Comparison of ENCODE assay signal across 13 cellular contexts in genomic region chr22:19974935-19975706, GRCh38. TPM values are rescaled to one million over a fixed set of nuclear protein-coding genes. Genes with fewer than 3 reads are reported as not detected.
DNase-seq lines count a peak whose midpoint lies in the region; ATAC-seq and TF ChIP-seq lines count a peak whose summit lies in the region.
"Had no signal": no experiment of that assay in that cellular context is flagged by ENCODE, and none has a peak within 500 bp of the region (broad histone marks: within the 10 kb centered on the region; RNA-seq: fewer than 3 reads in every experiment).

No MANE protein-coding gene starts in this region.

- no peak overlapping the region for H3K18ac ChIP-seq in trophoblast cell (ENCODE audit: low read length)

- H3K4me1 ChIP-seq in Karpas-422 (ENCODE audit: low read length) (peaks cover 21% of the 10 kb centered on the region), trophoblast cell (ENCODE audit: control insufficient read depth in 1 of 2, insufficient read depth in 2 of 2, low read length in 2 of 2) (peaks cover 2 to 5% of the 10 kb centered on the region in 2 experiments), transverse colon (peaks cover 0 to 5% (median 0%) of the 10 kb centered on the region in 4 donors)
- H3K4me1 ChIP-seq in naive thymus-derived CD4-positive, alpha-beta T cell (ENCODE audit: control insufficient read depth in 2 of 2, insufficient read depth in 2 of 2, low read length in 2 of 2) = peaks cover 7 to 11% of the 10 kb centered on the region in 2 donors

- H3K4me3 ChIP-seq in Karpas-422 (ENCODE audit: low read length) = no peak overlapping the region
- H3K4me3 ChIP-seq in trophoblast cell (ENCODE audit: low read depth, low read length) = no peak overlapping the region
- H3K4me3 ChIP-seq in transverse colon = no peak overlapping the region
- no peak overlapping the region for H3K4me3 ChIP-seq in naive thymus-derived CD4-positive, alpha-beta T cell (ENCODE audit: low read length)
- H3K4me3 ChIP-seq: heart right ventricle had no signal

- H3K9me3 ChIP-seq in Karpas-422 (ENCODE audit: low read length) = no peaks in the 10 kb centered on the region
- peaks cover 2% of the 10 kb centered on the region for H3K9me3 ChIP-seq in trophoblast cell (ENCODE audit: insufficient read depth, low read depth, low read length)
- H3K9me3 ChIP-seq in transverse colon = no peaks in the 10 kb centered on the region
- H3K9me3 ChIP-seq in naive thymus-derived CD4-positive, alpha-beta T cell (ENCODE audit: control insufficient read depth in 2 of 3, low read length in 3 of 3) = no peaks in the 10 kb centered on the region
- H3K9me3 ChIP-seq: heart right ventricle had no signal

- no peak overlapping the region for H3K4ac ChIP-seq in trophoblast cell (ENCODE audit: low read depth, low read length)

- H2BK120ac ChIP-seq in trophoblast cell (ENCODE audit: insufficient read depth, low read length, poor library complexity) = no peak overlapping the region

- no peak overlapping the region for H3K23ac ChIP-seq in trophoblast cell (ENCODE audit: low read length)

- H2AK5ac ChIP-seq in trophoblast cell (ENCODE audit: low read length) = no peak overlapping the region

- WGBS in trophoblast cell (ENCODE audit: extremely low coverage, insufficient coverage, insufficient read length) = no CpG with 5 or more reads among the region's 13 CpGs
- WGBS in transverse colon (ENCODE audit: low coverage in 1 of 2), 2 donors = 73% methylated on average over 13 of the region's 13 CpGs; no CpG with 5 or more reads in 1 of the 2 donors

- H3K79me2 ChIP-seq in Karpas-422 (ENCODE audit: low read length) (no peaks in the 10 kb centered on the region), trophoblast cell (ENCODE audit: control insufficient read depth, insufficient read depth, low read length, poor library complexity) (no peaks in the 10 kb centered on the region)

- H3K27me3 Mint-ChIP-seq in brain = no peaks in the 10 kb centered on the region
- H3K27me3 Mint-ChIP-seq in naive thymus-derived CD4-positive, alpha-beta T cell = no peaks in the 10 kb centered on the region
- H3K27me3 Mint-ChIP-seq: central memory CD8-positive, alpha-beta T cell had no signal

- H4K8ac ChIP-seq in trophoblast cell (ENCODE audit: low read depth, low read length) = no peak overlapping the region

- peaks cover 28% of the 10 kb centered on the region for H3K36me3 Mint-ChIP-seq in brain
- no peaks in the 10 kb centered on the region for H3K36me3 Mint-ChIP-seq in naive thymus-derived CD4-positive, alpha-beta T cell

- H3K79me1 ChIP-seq in trophoblast cell (ENCODE audit: low read length) = no peaks in the 10 kb centered on the region

- TF ChIP-seq EP300 in transverse colon (IDR thresholded peaks at IDR 0.05; ENCODE audit: low read depth) = no peak

- CTCF ChIA-PET in naive thymus-derived CD4-positive, alpha-beta T cell (lab: Charles Lee) = interaction anchor here (1.0 kb wide), 1 partner anchor 153 kb away, joined by 3 read pairs; no protein-coding TSS in a partner anchor

- peak overlapping the region; percentile 16; the same call in 1 of the 2 replicates for H3K9ac ChIP-seq in Karpas-422 (ENCODE audit: low read length)
- no peak overlapping the region for H3K9ac ChIP-seq in trophoblast cell (ENCODE audit: low read length)
- H3K9ac ChIP-seq: KMS-11 had no signal

- H3K36me3 ChIP-seq in Karpas-422 (ENCODE audit: insufficient read depth, low read length) = no peaks in the 10 kb centered on the region
- peaks cover 0 to 19% of the 10 kb centered on the region in 2 experiments for H3K36me3 ChIP-seq in trophoblast cell (ENCODE audit: control insufficient read depth in 1 of 2, insufficient read depth in 2 of 2, low read length in 2 of 2)
- H3K36me3 ChIP-seq in transverse colon = no peaks in the 10 kb centered on the region
- no peaks in the 10 kb centered on the region for H3K36me3 ChIP-seq in naive thymus-derived CD4-positive, alpha-beta T cell (ENCODE audit: control insufficient read depth in 2 of 3, insufficient read depth in 3 of 3, low read length in 3 of 3)

- no peak for TF ChIP-seq CTCF in brain (conservative IDR thresholded peaks at IDR 0.05)
- no peak for TF ChIP-seq CTCF in transverse colon (IDR thresholded peaks at IDR 0.05)

- no peak overlapping the region for H2BK12ac ChIP-seq in trophoblast cell (ENCODE audit: low read length)

- H4K91ac ChIP-seq in trophoblast cell (ENCODE audit: low read depth, low read length) = no peak overlapping the region

- no peak for ATAC-seq in naive thymus-derived CD4-positive, alpha-beta T cell

- no peak for TF ChIP-seq POLR2A in transverse colon (IDR thresholded peaks at IDR 0.05)

- no peaks in the 10 kb centered on the region for H3K9me2 ChIP-seq in Karpas-422 (replicated peaks; ENCODE audit: insufficient read depth, low read length)

- no peaks in the 10 kb centered on the region for H4K20me1 ChIP-seq in Karpas-422 (ENCODE audit: insufficient read depth, low read depth, low read length)

- no peaks in the 10 kb centered on the region for H3K27me3 ChIP-seq in Karpas-422 (ENCODE audit: low read length)
- H3K27me3 ChIP-seq in trophoblast cell (ENCODE audit: insufficient read depth, low read length) = no peaks in the 10 kb centered on the region
- H3K27me3 ChIP-seq in transverse colon = no peaks in the 10 kb centered on the region
- H3K27me3 ChIP-seq in naive thymus-derived CD4-positive, alpha-beta T cell (ENCODE audit: control insufficient read depth in 2 of 2, insufficient read depth in 2 of 2, low read length in 2 of 2) = no peaks in the 10 kb centered on the region
- H3K27me3 ChIP-seq: heart right ventricle had no signal

- H3K4me1 Mint-ChIP-seq in brain = peaks cover 22% of the 10 kb centered on the region
- H3K4me1 Mint-ChIP-seq in naive thymus-derived CD4-positive, alpha-beta T cell = peaks cover 8 to 35% (median 12%) of the 10 kb centered on the region in 7 donors

- H3K4me3 Mint-ChIP-seq in brain = peak overlapping the region in 1 of 5 experiments; percentile 44
- peak overlapping the region in 1 of 10 donors; percentile 7 for H3K4me3 Mint-ChIP-seq in naive thymus-derived CD4-positive, alpha-beta T cell
- H3K4me3 Mint-ChIP-seq: central memory CD8-positive, alpha-beta T cell had no signal

- in situ Hi-C loops in transverse colon (cut with MboI; ENCODE audit: low pct_ligation_motif_present in 1 of 4, low pct_unique_long_range_greater_than_20kb in 1 of 4, low sequenced_read_pairs in 3 of 4) = loop anchor here in 1 of 4 donors (5.0 kb wide), 1 partner anchor 32 kb away; no protein-coding TSS in a partner anchor

- peak overlapping the region; percentile 50 to 94 (median 87) for H3K27ac Mint-ChIP-seq in brain
- H3K27ac Mint-ChIP-seq in naive thymus-derived CD4-positive, alpha-beta T cell = peak overlapping the region in 3 of 9 donors; percentile 38 to 88 (median 82)

- no peaks in the 10 kb centered on the region for H3K9me3 Mint-ChIP-seq in brain
- no peaks in the 10 kb centered on the region for H3K9me3 Mint-ChIP-seq in naive thymus-derived CD4-positive, alpha-beta T cell
- H3K9me3 Mint-ChIP-seq: central memory CD8-positive, alpha-beta T cell had no signal

- peak; percentile 13 for DNase-seq in NCI-H2196 (lab: John Stamatoyannopoulos, UW; ENCODE audit: unreplicated experiment)
- DNase-seq in NCI-H2196 treated with DMSO at 0.1 percent for 48 hours (lab: John Stamatoyannopoulos, UW; ENCODE audit: unreplicated experiment) = no peak
- DNase-seq in Karpas-422 = no peak
- peak; percentile 92 to 94 for DNase-seq in trophoblast cell
- DNase-seq in transverse colon = no peak
- DNase-seq in activated T-cell treated with anti-CD3 and anti-CD28 coated beads for 4 hours = no peak
- DNase-seq in naive thymus-derived CD4-positive, alpha-beta T cell = no peak
- DNase-seq: heart right ventricle; Right ventricle myocardium superior; stimulated activated CD4-positive, alpha-beta T cell treated with anti-CD3 and anti-CD28 coated beads, Interleukin-4, amount 100 ng/mL, for 4 hours had no signal

- H3K4me2 ChIP-seq in Karpas-422 (ENCODE audit: low read depth, low read length, poor library complexity, severe bottlenecking) = peak overlapping the region; percentile 15
- H3K4me2 ChIP-seq in trophoblast cell (ENCODE audit: low read length) = no peak overlapping the region
- H3K4me2 ChIP-seq: KMS-11 had no signal

- intact Hi-C loops in transverse colon (cut with DNase I; ENCODE audit: low total_unique reads) = loop anchor here (10.0 kb wide), 1 partner anchor 150 kb away; no protein-coding TSS in a partner anchor
- intact Hi-C loops in naive thymus-derived CD4-positive, alpha-beta T cell (cut with micrococcal nuclease) = loop anchor here in 1 of 2 donors (5.0 kb wide), 1 partner anchor 142 kb away; the partner anchor contains the start of genes RANBP1 and TRMT2A

- no peak overlapping the region for H2AFZ ChIP-seq in Karpas-422 (ENCODE audit: low read length)
- no peak overlapping the region for H2AFZ ChIP-seq in trophoblast cell (ENCODE audit: insufficient read depth, low read length, poor library complexity)

- no peak overlapping the region for H3K14ac ChIP-seq in trophoblast cell (ENCODE audit: low read length)

- no peak overlapping the region for H4K12ac ChIP-seq in trophoblast cell (ENCODE audit: low read depth, low read length)

- no peak overlapping the region for H2BK5ac ChIP-seq in trophoblast cell (ENCODE audit: low read depth, low read length, poor library complexity)

- H3K27ac ChIP-seq in Karpas-422 (ENCODE audit: low read length) (peak overlapping the region; percentile 66), trophoblast cell (ENCODE audit: low read depth, low read length) (no peak overlapping the region), transverse colon (no peak overlapping the region)
- no peak overlapping the region for H3K27ac ChIP-seq in naive thymus-derived CD4-positive, alpha-beta T cell (ENCODE audit: low read depth, low read length)
- H3K27ac ChIP-seq: KMS-11 had no signal

- POLR2A ChIA-PET in naive thymus-derived CD4-positive, alpha-beta T cell (lab: Charles Lee) = no interaction called here

RNA-seq across cellular contexts. Expression of gene TXNRD2, which starts 33.5 kb away (rescaled TPM):
- total RNA-seq in Karpas-422 (2014; rRNA removed; shearing (Covaris generic); ENCODE audit: low replicate concordance) = 7.0 and 20.7 TPM in 2 replicates
- 22.2 TPM for polyA plus RNA-seq in brain (ENCODE audit: insufficient read depth, low read depth, low replicate concordance)
- polyA plus RNA-seq in trophoblast cell (2013) = 2.2 and 2.6 TPM in 2 replicates
- 10 to 100 TPM; 12.1 to 28.9 (median 21.6) TPM for total RNA-seq in transverse colon
- 10 to 100 TPM; 24.7 to 39.0 (median 36.7) TPM for total RNA-seq in naive thymus-derived CD4-positive, alpha-beta T cell
- polyA plus RNA-seq in naive thymus-derived CD4-positive, alpha-beta T cell = 10 to 100 TPM; 14.0 to 15.2 TPM

RNA-seq across cellular contexts. Expression of gene COMT, which starts 33.5 kb away (rescaled TPM):
- total RNA-seq in Karpas-422 (2014; rRNA removed; shearing (Covaris generic); ENCODE audit: low replicate concordance) = 72.0 and 181 TPM in 2 replicates
- polyA plus RNA-seq in brain (ENCODE audit: insufficient read depth, low read depth, low replicate concordance) = 161 TPM
- 16.0 and 18.0 TPM in 2 replicates for polyA plus RNA-seq in trophoblast cell (2013)
- 100 to 1,000 TPM in 1 of 4 donors, 10 to 100 TPM in 3; 58.5 to 103 (median 85.3) TPM for total RNA-seq in transverse colon
- total RNA-seq in naive thymus-derived CD4-positive, alpha-beta T cell = 10 to 100 TPM; 30.0 to 80.7 (median 36.7) TPM
- polyA plus RNA-seq in naive thymus-derived CD4-positive, alpha-beta T cell = 100 to 1,000 TPM in 1 of 2 donors, 10 to 100 TPM in 1; 85.0 to 105 TPM

RNA-seq across cellular contexts. Expression of gene ARVCF, which starts 41.5 kb away (rescaled TPM):
- 4.3 and 13.7 TPM in 2 replicates for total RNA-seq in Karpas-422 (2014; rRNA removed; shearing (Covaris generic); ENCODE audit: low replicate concordance)
- 43.9 TPM for polyA plus RNA-seq in brain (ENCODE audit: insufficient read depth, low read depth, low replicate concordance)
- polyA plus RNA-seq in trophoblast cell (2013) = 5.7 and 5.9 TPM in 2 replicates
- 10 to 100 TPM; 15.3 to 81.6 (median 19.3) TPM for total RNA-seq in transverse colon
- total RNA-seq in naive thymus-derived CD4-positive, alpha-beta T cell = 1 to 10 TPM; 2.8 to 9.2 (median 5.8) TPM
- polyA plus RNA-seq in naive thymus-derived CD4-positive, alpha-beta T cell = 1 to 10 TPM in 1 of 2 donors, under 1 TPM in 1; 0.74 to 1.7 TPM

RNA-seq across cellular contexts. Expression of gene TANGO2, which starts 45.8 kb away (rescaled TPM):
- total RNA-seq in Karpas-422 (2014; rRNA removed; shearing (Covaris generic); ENCODE audit: low replicate concordance) = 36.8 and 39.0 TPM in 2 replicates
- 22.2 TPM for polyA plus RNA-seq in brain (ENCODE audit: insufficient read depth, low read depth, low replicate concordance)
- 13.5 and 14.9 TPM in 2 replicates for polyA plus RNA-seq in trophoblast cell (2013)
- 100 to 1,000 TPM in 1 of 4 donors, 10 to 100 TPM in 3; 32.9 to 101 (median 50.6) TPM for total RNA-seq in transverse colon
- 10 to 100 TPM; 21.3 to 43.1 (median 38.6) TPM for total RNA-seq in naive thymus-derived CD4-positive, alpha-beta T cell
- 10 to 100 TPM; 20.0 to 41.3 TPM for polyA plus RNA-seq in naive thymus-derived CD4-positive, alpha-beta T cell

Comparison
In these comparisons a context has a peak if more than half of its experiments do, and no peak if none do; other contexts are left out.
1. DNase-seq: peak in NCI-H2196 (single experiment) and trophoblast cell (2 of 2); none in NCI-H2196 treated with DMSO at 0.1 percent for 48 hours (single experiment), Karpas-422 (single experiment), transverse colon (single experiment), activated T-cell treated with anti-CD3 and anti-CD28 coated beads for 4 hours (single experiment) and naive thymus-derived CD4-positive, alpha-beta T cell (0 of 9).